1 cellular context compared by ENCODE assay signal in the genomic region with DNA sequence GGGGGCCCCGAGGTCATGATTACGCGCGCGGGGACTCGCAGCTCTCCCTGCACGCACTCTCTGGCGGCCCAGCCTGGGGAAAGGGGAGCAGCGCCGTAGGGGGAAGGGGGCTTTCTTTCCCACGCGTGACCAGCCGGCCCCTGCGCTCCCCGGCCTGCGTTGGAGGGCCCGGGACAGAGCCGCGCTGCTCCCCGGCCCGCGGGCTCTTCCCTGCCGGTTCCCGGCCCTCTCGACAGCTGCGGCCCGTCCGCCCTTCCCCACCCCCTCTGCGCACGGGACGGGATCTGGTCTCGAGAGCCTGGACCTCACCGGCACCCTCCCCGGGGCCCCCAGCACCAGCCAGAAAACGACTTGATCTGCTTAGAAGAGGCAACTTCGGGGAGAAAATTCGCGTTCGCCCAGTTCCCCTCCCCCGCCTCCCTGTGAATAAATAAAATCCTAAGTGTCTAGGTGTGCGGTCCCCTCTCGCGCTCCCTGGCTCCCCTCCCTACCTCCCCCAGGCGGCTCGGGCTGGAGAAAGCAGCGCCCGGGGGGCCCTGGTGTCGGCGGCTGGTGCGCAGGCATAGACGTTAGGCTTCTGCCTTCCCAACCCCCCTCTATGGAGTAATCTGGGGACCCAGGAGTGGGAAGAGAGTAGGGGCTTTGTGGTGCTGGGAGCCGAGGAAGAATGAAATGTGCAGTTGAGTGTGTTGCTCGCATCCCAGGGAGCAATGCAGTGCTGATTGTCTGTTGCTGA.
TF ChIP-seq lines count a peak whose summit lies in the region.

No MANE protein-coding gene starts in this region.

TF ChIP-seq in HepG2, 621 proteins besides CTCF, POLR2A, EP300 and RAD21 (continued from another document and continues in another):
- peak; percentile 82; the same call in 1 of the 2 replicates for TF ChIP-seq ZNF773 (CRISPR knock-in tag; IDR thresholded peaks at IDR 0.05; ENCODE audit: borderline replicate concordance)
- no peak for TF ChIP-seq ZNF790 (CRISPR knock-in tag; IDR thresholded peaks at IDR 0.05; ENCODE audit: borderline replicate concordance)
- TF ChIP-seq, protein P1, sequence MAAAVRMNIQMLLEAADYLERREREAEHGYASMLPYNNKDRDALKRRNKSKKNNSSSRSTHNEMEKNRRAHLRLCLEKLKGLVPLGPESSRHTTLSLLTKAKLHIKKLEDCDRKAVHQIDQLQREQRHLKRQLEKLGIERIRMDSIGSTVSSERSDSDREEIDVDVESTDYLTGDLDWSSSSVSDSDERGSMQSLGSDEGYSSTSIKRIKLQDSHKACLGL (CRISPR knock-in tag; IDR thresholded peaks at IDR 0.05) = peak; percentile 63; the same call in 1 of the 2 replicates
- 0 out of 2 replicates have a peak, but pooled peaks have one; percentile 15 for TF ChIP-seq ZNF451 (CRISPR knock-in tag; IDR thresholded peaks at IDR 0.05)
- TF ChIP-seq RFX5 (IDR thresholded peaks at IDR 0.05; ENCODE audit: low read depth, low read length) = no peak
- TF ChIP-seq, protein P2, sequence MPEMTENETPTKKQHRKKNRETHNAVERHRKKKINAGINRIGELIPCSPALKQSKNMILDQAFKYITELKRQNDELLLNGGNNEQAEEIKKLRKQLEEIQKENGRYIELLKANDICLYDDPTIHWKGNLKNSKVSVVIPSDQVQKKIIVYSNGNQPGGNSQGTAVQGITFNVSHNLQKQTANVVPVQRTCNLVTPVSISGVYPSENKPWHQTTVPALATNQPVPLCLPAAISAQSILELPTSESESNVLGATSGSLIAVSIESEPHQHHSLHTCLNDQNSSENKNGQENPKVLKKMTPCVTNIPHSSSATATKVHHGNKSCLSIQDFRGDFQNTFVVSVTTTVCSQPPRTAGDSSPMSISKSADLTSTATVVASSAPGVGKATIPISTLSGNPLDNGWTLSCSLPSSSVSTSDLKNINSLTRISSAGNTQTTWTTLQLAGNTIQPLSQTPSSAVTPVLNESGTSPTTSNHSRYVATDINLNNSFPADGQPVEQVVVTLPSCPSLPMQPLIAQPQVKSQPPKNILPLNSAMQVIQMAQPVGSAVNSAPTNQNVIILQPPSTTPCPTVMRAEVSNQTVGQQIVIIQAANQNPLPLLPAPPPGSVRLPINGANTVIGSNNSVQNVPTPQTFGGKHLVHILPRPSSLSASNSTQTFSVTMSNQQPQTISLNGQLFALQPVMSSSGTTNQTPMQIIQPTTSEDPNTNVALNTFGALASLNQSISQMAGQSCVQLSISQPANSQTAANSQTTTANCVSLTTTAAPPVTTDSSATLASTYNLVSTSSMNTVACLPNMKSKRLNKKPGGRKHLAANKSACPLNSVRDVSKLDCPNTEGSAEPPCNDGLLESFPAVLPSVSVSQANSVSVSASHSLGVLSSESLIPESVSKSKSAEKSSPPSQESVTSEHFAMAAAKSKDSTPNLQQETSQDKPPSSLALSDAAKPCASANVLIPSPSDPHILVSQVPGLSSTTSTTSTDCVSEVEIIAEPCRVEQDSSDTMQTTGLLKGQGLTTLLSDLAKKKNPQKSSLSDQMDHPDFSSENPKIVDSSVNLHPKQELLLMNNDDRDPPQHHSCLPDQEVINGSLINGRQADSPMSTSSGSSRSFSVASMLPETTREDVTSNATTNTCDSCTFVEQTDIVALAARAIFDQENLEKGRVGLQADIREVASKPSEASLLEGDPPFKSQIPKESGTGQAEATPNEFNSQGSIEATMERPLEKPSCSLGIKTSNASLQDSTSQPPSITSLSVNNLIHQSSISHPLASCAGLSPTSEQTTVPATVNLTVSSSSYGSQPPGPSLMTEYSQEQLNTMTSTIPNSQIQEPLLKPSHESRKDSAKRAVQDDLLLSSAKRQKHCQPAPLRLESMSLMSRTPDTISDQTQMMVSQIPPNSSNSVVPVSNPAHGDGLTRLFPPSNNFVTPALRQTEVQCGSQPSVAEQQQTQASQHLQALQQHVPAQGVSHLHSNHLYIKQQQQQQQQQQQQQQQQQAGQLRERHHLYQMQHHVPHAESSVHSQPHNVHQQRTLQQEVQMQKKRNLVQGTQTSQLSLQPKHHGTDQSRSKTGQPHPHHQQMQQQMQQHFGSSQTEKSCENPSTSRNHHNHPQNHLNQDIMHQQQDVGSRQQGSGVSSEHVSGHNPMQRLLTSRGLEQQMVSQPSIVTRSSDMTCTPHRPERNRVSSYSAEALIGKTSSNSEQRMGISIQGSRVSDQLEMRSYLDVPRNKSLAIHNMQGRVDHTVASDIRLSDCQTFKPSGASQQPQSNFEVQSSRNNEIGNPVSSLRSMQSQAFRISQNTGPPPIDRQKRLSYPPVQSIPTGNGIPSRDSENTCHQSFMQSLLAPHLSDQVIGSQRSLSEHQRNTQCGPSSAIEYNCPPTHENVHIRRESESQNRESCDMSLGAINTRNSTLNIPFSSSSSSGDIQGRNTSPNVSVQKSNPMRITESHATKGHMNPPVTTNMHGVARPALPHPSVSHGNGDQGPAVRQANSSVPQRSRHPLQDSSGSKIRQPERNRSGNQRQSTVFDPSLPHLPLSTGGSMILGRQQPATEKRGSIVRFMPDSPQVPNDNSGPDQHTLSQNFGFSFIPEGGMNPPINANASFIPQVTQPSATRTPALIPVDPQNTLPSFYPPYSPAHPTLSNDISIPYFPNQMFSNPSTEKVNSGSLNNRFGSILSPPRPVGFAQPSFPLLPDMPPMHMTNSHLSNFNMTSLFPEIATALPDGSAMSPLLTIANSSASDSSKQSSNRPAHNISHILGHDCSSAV (CRISPR knock-in tag; IDR thresholded peaks at IDR 0.05; ENCODE audit: borderline replicate concordance) = no peak
- TF ChIP-seq SOX13 (IDR thresholded peaks at IDR 0.05) = no peak
- 0 out of 4 replicates have a peak, but pooled peaks of 1 of the 2 experiments have one; percentile 6 for TF ChIP-seq SOX13 (CRISPR knock-in tag; conservative IDR thresholded peaks at IDR 0.05 in 1 of 2, IDR thresholded peaks at IDR 0.05 in 1 of 2)
- TF ChIP-seq, protein P3, sequence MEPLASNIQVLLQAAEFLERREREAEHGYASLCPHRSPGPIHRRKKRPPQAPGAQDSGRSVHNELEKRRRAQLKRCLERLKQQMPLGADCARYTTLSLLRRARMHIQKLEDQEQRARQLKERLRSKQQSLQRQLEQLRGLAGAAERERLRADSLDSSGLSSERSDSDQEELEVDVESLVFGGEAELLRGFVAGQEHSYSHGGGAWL (CRISPR knock-in tag; IDR thresholded peaks at IDR 0.05) = no peak
- TF ChIP-seq ZNF589 (CRISPR knock-in tag; conservative IDR thresholded peaks at IDR 0.05) = no peak
- TF ChIP-seq NFE2 (CRISPR knock-in tag; IDR thresholded peaks at IDR 0.05) = no peak
- TF ChIP-seq ZKSCAN5 (CRISPR knock-in tag; IDR thresholded peaks at IDR 0.05) = no peak
- TF ChIP-seq, protein P4, sequence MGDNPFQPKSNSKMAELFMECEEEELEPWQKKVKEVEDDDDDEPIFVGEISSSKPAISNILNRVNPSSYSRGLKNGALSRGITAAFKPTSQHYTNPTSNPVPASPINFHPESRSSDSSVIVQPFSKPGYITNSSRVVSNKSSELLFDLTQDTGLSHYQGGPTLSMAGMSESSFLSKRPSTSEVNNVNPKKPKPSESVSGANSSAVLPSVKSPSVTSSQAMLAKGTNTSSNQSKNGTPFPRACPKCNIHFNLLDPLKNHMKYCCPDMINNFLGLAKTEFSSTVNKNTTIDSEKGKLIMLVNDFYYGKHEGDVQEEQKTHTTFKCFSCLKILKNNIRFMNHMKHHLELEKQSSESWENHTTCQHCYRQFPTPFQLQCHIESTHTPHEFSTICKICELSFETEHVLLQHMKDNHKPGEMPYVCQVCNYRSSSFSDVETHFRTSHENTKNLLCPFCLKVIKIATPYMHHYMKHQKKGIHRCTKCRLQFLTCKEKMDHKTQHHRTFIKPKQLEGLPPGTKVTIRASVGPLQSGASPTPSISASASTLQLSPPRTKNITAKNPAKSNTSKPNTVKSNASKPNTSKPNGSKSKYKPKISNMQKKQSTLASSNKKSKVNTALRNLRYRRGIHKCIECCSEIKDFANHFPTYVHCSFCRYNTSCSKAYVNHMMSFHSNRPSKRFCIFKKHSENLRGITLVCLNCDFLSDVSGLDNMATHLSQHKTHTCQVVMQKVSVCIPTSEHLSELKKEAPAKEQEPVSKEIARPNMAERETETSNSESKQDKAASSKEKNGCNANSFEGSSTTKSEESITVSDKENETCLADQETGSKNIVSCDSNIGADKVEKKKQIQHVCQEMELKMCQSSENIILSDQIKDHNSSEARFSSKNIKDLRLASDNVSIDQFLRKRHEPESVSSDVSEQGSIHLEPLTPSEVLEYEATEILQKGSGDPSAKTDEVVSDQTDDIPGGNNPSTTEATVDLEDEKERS (CRISPR knock-in tag; IDR thresholded peaks at IDR 0.05) = 0 out of 2 replicates have a peak, but pooled peaks have one; percentile 63
- TF ChIP-seq, protein P5, sequence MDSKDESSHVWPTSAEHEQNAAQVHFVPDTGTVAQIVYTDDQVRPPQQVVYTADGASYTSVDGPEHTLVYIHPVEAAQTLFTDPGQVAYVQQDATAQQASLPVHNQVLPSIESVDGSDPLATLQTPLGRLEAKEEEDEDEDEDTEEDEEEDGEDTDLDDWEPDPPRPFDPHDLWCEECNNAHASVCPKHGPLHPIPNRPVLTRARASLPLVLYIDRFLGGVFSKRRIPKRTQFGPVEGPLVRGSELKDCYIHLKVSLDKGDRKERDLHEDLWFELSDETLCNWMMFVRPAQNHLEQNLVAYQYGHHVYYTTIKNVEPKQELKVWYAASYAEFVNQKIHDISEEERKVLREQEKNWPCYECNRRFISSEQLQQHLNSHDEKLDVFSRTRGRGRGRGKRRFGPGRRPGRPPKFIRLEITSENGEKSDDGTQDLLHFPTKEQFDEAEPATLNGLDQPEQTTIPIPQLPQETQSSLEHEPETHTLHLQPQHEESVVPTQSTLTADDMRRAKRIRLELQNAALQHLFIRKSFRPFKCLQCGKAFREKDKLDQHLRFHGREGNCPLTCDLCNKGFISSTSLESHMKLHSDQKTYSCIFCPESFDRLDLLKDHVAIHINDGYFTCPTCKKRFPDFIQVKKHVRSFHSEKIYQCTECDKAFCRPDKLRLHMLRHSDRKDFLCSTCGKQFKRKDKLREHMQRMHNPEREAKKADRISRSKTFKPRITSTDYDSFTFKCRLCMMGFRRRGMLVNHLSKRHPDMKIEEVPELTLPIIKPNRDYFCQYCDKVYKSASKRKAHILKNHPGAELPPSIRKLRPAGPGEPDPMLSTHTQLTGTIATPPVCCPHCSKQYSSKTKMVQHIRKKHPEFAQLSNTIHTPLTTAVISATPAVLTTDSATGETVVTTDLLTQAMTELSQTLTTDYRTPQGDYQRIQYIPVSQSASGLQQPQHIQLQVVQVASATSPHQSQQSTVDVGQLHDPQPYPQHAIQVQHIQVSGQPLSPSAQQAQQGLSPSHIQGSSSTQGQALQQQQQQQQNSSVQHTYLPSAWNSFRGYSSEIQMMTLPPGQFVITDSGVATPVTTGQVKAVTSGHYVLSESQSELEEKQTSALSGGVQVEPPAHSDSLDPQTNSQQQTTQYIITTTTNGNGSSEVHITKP (CRISPR knock-in tag; IDR thresholded peaks at IDR 0.05; ENCODE audit: low read depth) = no peak
- TF ChIP-seq, protein P6, sequence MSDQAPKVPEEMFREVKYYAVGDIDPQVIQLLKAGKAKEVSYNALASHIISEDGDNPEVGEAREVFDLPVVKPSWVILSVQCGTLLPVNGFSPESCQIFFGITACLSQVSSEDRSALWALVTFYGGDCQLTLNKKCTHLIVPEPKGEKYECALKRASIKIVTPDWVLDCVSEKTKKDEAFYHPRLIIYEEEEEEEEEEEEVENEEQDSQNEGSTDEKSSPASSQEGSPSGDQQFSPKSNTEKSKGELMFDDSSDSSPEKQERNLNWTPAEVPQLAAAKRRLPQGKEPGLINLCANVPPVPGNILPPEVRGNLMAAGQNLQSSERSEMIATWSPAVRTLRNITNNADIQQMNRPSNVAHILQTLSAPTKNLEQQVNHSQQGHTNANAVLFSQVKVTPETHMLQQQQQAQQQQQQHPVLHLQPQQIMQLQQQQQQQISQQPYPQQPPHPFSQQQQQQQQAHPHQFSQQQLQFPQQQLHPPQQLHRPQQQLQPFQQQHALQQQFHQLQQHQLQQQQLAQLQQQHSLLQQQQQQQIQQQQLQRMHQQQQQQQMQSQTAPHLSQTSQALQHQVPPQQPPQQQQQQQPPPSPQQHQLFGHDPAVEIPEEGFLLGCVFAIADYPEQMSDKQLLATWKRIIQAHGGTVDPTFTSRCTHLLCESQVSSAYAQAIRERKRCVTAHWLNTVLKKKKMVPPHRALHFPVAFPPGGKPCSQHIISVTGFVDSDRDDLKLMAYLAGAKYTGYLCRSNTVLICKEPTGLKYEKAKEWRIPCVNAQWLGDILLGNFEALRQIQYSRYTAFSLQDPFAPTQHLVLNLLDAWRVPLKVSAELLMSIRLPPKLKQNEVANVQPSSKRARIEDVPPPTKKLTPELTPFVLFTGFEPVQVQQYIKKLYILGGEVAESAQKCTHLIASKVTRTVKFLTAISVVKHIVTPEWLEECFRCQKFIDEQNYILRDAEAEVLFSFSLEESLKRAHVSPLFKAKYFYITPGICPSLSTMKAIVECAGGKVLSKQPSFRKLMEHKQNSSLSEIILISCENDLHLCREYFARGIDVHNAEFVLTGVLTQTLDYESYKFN (CRISPR knock-in tag; conservative IDR thresholded peaks at IDR 0.05) = 0 out of 2 replicates have a peak, but pooled peaks have one; percentile 11
- TF ChIP-seq NR3C1 (CRISPR knock-in tag; IDR thresholded peaks at IDR 0.05) = no peak
- TF ChIP-seq ARNT (IDR thresholded peaks at IDR 0.05) = no peak
- TF ChIP-seq MTA1 (CRISPR knock-in tag; IDR thresholded peaks at IDR 0.05; ENCODE audit: borderline replicate concordance) = peak; percentile 76
- TF ChIP-seq ZNF557 (CRISPR knock-in tag; IDR thresholded peaks at IDR 0.05) = peak; percentile 28; the same call in 1 of the 2 replicates
- TF ChIP-seq BRCA1 (CRISPR knock-in tag; IDR thresholded peaks at IDR 0.05) = 0 out of 2 replicates have a peak, but pooled peaks have one; percentile 28
- TF ChIP-seq ZNF430 (CRISPR knock-in tag; IDR thresholded peaks at IDR 0.05) = 0 out of 2 replicates have a peak, but pooled peaks have one; percentile 38
- TF ChIP-seq ZNF256 (CRISPR knock-in tag; conservative IDR thresholded peaks at IDR 0.05) = no peak
- 0 out of 2 replicates have a peak, but pooled peaks have one; percentile 19 for TF ChIP-seq MIER2 (CRISPR knock-in tag; IDR thresholded peaks at IDR 0.05)
- TF ChIP-seq TOPORS (CRISPR knock-in tag; IDR thresholded peaks at IDR 0.05) = no peak
- TF ChIP-seq, protein P7, sequence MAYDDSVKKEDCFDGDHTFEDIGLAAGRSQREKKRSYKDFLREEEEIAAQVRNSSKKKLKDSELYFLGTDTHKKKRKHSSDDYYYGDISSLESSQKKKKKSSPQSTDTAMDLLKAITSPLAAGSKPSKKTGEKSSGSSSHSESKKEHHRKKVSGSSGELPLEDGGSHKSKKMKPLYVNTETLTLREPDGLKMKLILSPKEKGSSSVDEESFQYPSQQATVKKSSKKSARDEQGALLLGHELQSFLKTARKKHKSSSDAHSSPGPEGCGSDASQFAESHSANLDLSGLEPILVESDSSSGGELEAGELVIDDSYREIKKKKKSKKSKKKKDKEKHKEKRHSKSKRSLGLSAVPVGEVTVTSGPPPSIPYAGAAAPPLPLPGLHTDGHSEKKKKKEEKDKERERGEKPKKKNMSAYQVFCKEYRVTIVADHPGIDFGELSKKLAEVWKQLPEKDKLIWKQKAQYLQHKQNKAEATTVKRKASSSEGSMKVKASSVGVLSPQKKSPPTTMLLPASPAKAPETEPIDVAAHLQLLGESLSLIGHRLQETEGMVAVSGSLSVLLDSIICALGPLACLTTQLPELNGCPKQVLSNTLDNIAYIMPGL (CRISPR knock-in tag; IDR thresholded peaks at IDR 0.05; ENCODE audit: borderline replicate concordance in 1 of 2, low read depth in 1 of 2) = peak; percentile 33 to 65; a peak in 3 of 4 replicates
- TF ChIP-seq NFKB2 (CRISPR knock-in tag; IDR thresholded peaks at IDR 0.05; ENCODE audit: borderline replicate concordance) = peak; percentile 63; the same call in 1 of the 2 replicates
- 0 out of 2 replicates have a peak, but pooled peaks have one; percentile 13 for TF ChIP-seq REPIN1 (CRISPR knock-in tag; IDR thresholded peaks at IDR 0.05; ENCODE audit: borderline replicate concordance, low read depth)
- TF ChIP-seq, protein P8, sequence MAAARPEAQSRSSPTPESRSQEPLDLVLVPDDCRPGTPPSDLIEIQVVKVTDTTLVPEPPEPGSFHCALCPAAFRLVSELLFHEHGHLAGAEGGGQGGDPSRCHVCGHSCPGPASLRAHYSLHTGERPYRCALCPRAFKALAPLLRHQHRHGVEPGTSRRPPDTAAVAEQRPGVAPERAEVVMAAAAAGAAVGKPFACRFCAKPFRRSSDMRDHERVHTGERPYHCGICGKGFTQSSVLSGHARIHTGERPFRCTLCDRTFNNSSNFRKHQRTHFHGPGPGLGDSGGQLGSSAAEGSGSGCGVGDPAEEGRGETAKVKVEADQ (CRISPR knock-in tag; IDR thresholded peaks at IDR 0.05; ENCODE audit: borderline replicate concordance) = no peak
